25 cellular contexts compared by ENCODE assay signal in genomic region chr5:10586008-10586407, GRCh38. TPM values are rescaled to one million over a fixed set of nuclear protein-coding genes. Genes with fewer than 3 reads are reported as not detected.
DNase-seq lines count a peak whose midpoint lies in the region; ATAC-seq and TF ChIP-seq lines count a peak whose summit lies in the region.
"Had no signal": no experiment of that assay in that cellular context is flagged by ENCODE, and none has a peak within 500 bp of the region (broad histone marks: within the 10 kb centered on the region; RNA-seq: fewer than 3 reads in every experiment).

No MANE protein-coding gene starts in this region.

- H3K27ac Mint-ChIP-seq in stimulated activated memory B cell treated with anti-CD40 and anti-IgM and Interleukin-4, amounts not matched to agents 10 μg/mL and 1 μg/mL and 100 μg/mL, for 72 hours: peak overlapping the region; percentile 72
- H3K27ac Mint-ChIP-seq in endodermal cell: no peak overlapping the region
- H3K27ac Mint-ChIP-seq: dendritic cell treated with granulocyte-macrophage colony-stimulating factor and Interleukin-4, amounts not matched to agents 40 ng/mL and 50 ng/mL, for 4 days; T-cell had no signal

- peaks cover 10% of the 10 kb centered on the region for H3K9me3 ChIP-seq in endodermal cell (ENCODE audit: control insufficient read depth, low read length)
- H3K9me3 ChIP-seq: A549, gastrocnemius medialis, HAP-1, SJSA1 had no signal

- peaks cover 4% of the 10 kb centered on the region for H3K9me3 Mint-ChIP-seq in activated T-cell treated with anti-CD3 and anti-CD28 coated beads, Interleukin-2, amount 50 U/mL, for 4 hours
- H3K9me3 Mint-ChIP-seq in stimulated activated memory B cell treated with anti-CD40 and anti-IgM and Interleukin-4, amounts not matched to agents 10 μg/mL and 1 μg/mL and 100 μg/mL, for 72 hours: peaks cover 7% of the 10 kb centered on the region
- peaks cover 8% of the 10 kb centered on the region for H3K9me3 Mint-ChIP-seq in endodermal cell
- H3K9me3 Mint-ChIP-seq: dendritic cell treated with granulocyte-macrophage colony-stimulating factor and Interleukin-4, amounts not matched to agents 40 ng/mL and 50 ng/mL, for 4 days had no signal

- no peak overlapping the region for H3K9ac ChIP-seq in endodermal cell (ENCODE audit: extremely low read depth, low read length, poor library complexity, severe bottlenecking)

- H3K27me3 Mint-ChIP-seq in activated T-cell treated with anti-CD3 and anti-CD28 coated beads, Interleukin-2, amount 50 U/mL, for 4 hours (ENCODE audit: low read depth): peaks cover 5% of the 10 kb centered on the region
- no peaks in the 10 kb centered on the region for H3K27me3 Mint-ChIP-seq in stimulated activated memory B cell treated with anti-CD40 and anti-IgM and Interleukin-4, amounts not matched to agents 10 μg/mL and 1 μg/mL and 100 μg/mL, for 72 hours
- H3K27me3 Mint-ChIP-seq in endodermal cell (ENCODE audit: insufficient read depth): peaks cover 5% of the 10 kb centered on the region

- peak overlapping the region; percentile 26 for H3K27ac ChIP-seq in angular gyrus (ENCODE audit: low read depth, low read length)
- H3K27ac ChIP-seq in endodermal cell (ENCODE audit: low read depth, low read length): no peak overlapping the region
- H3K27ac ChIP-seq: A549, gastrocnemius medialis, SJSA1 had no signal

- 88 to 93% methylated on average over 2 to 4 of the region's 4 CpGs for WGBS in endodermal cell (ENCODE audit: insufficient coverage in 1 of 2, insufficient read length in 1 of 2), 2 experiments

- H3K4me1 Mint-ChIP-seq in activated T-cell treated with anti-CD3 and anti-CD28 coated beads, Interleukin-2, amount 50 U/mL, for 4 hours (ENCODE audit: low read depth): peaks cover 38% of the 10 kb centered on the region
- peaks cover 97% of the 10 kb centered on the region for H3K4me1 Mint-ChIP-seq in stimulated activated memory B cell treated with anti-CD40 and anti-IgM and Interleukin-4, amounts not matched to agents 10 μg/mL and 1 μg/mL and 100 μg/mL, for 72 hours
- H3K4me1 Mint-ChIP-seq in endodermal cell: peaks cover 16% of the 10 kb centered on the region

- no peak overlapping the region for H3K4me3 ChIP-seq in endodermal cell (ENCODE audit: low read length)
- H3K4me3 ChIP-seq: A549, gastrocnemius medialis, HAP-1, SJSA1 had no signal

- H3K4me3 Mint-ChIP-seq in activated T-cell treated with anti-CD3 and anti-CD28 coated beads, Interleukin-2, amount 50 U/mL, for 4 hours: no peak overlapping the region
- H3K4me3 Mint-ChIP-seq in stimulated activated memory B cell treated with anti-CD40 and anti-IgM and Interleukin-4, amounts not matched to agents 10 μg/mL and 1 μg/mL and 100 μg/mL, for 72 hours: no peak overlapping the region
- no peak overlapping the region for H3K4me3 Mint-ChIP-seq in endodermal cell
- H3K4me3 Mint-ChIP-seq: dendritic cell treated with granulocyte-macrophage colony-stimulating factor and Interleukin-4, amounts not matched to agents 40 ng/mL and 50 ng/mL, for 4 days; T-cell had no signal

- H3K36me3 ChIP-seq in endodermal cell (ENCODE audit: control insufficient read depth, insufficient read depth, low read length): no peaks in the 10 kb centered on the region
- H3K36me3 ChIP-seq: gastrocnemius medialis, HAP-1 had no signal

- peak; percentile 52 to 66 for ATAC-seq in activated T-cell treated with anti-CD3 and anti-CD28 coated beads, Interleukin-2, amount 50 U/mL, for 4 hours
- peak; percentile 22 for ATAC-seq in GM19463 (IDR thresholded peaks at IDR 0.05; ENCODE audit: unreplicated experiment)
- ATAC-seq in stimulated activated memory B cell treated with anti-CD40 and anti-IgM and Interleukin-4, amounts not matched to agents 10 μg/mL and 1 μg/mL and 100 μg/mL, for 72 hours: peak; percentile 67
- ATAC-seq: A549, gastrocnemius medialis, left cardiac atrium, sciatic nerve, T-cell had no signal

- H3K27me3 ChIP-seq in endodermal cell (ENCODE audit: control insufficient read depth, insufficient read depth, low read length, poor library complexity, severe bottlenecking): no peaks in the 10 kb centered on the region
- H3K27me3 ChIP-seq: gastrocnemius medialis, SJSA1 had no signal

- no peak for DNase-seq in activated T-cell treated with anti-CD3 and anti-CD28 coated beads, Interleukin-2, amount 50 U/mL, for 4 hours
- DNase-seq in activated T-cell treated with anti-CD3 and anti-CD28 coated beads for 4 hours: no peak
- no peak for DNase-seq in NOMO-1 treated with DMSO at 0.1 percent for 48 hours (lab: John Stamatoyannopoulos, UW; ENCODE audit: unreplicated experiment)
- DNase-seq in T-helper 2 cell: no peak
- DNase-seq in endodermal cell: no peak
- DNase-seq: central memory CD4-positive, alpha-beta T cell; DMS53; gastrocnemius medialis; hippocampal formation; KBM-7; left cardiac atrium; mammary epithelial cell; MM.1S; NCI-H1417 treated with DMSO at 0.1 percent for 48 hours; NCI-H345; trophoblast cell had no signal

- no peak for TF ChIP-seq CTCF in endodermal cell (conservative IDR thresholded peaks at IDR 0.05)

- H3K36me3 Mint-ChIP-seq in activated T-cell treated with anti-CD3 and anti-CD28 coated beads, Interleukin-2, amount 50 U/mL, for 4 hours (ENCODE audit: insufficient read depth): peaks cover 3% of the 10 kb centered on the region
- peaks cover 87% of the 10 kb centered on the region for H3K36me3 Mint-ChIP-seq in stimulated activated memory B cell treated with anti-CD40 and anti-IgM and Interleukin-4, amounts not matched to agents 10 μg/mL and 1 μg/mL and 100 μg/mL, for 72 hours
- peaks cover 8% of the 10 kb centered on the region for H3K36me3 Mint-ChIP-seq in endodermal cell (ENCODE audit: low read depth)

- H3K4me1 ChIP-seq in endodermal cell (ENCODE audit: control insufficient read depth, insufficient read depth, low read length): no peaks in the 10 kb centered on the region

RNA-seq across cellular contexts. Expression of gene ANKRD33B, which starts 22.1 kb away (rescaled TPM):
- 10 to 100 TPM in 1 of 3 donors, 1 to 10 TPM in 2; 7.7 to 20.2 (median 9.7) TPM for total RNA-seq in activated T-cell treated with anti-CD3 and anti-CD28 coated beads, Interleukin-2, amount 50 U/mL, for 4 hours
- total RNA-seq in endodermal cell: 10 to 100 TPM; 21.9 to 37.2 TPM
- polyA plus RNA-seq in endodermal cell (2013, experiment 1 of 2): 2.1 TPM
- 1.8 TPM for polyA plus RNA-seq in endodermal cell (2013, experiment 2 of 2)
